In the genomic region with DNA sequence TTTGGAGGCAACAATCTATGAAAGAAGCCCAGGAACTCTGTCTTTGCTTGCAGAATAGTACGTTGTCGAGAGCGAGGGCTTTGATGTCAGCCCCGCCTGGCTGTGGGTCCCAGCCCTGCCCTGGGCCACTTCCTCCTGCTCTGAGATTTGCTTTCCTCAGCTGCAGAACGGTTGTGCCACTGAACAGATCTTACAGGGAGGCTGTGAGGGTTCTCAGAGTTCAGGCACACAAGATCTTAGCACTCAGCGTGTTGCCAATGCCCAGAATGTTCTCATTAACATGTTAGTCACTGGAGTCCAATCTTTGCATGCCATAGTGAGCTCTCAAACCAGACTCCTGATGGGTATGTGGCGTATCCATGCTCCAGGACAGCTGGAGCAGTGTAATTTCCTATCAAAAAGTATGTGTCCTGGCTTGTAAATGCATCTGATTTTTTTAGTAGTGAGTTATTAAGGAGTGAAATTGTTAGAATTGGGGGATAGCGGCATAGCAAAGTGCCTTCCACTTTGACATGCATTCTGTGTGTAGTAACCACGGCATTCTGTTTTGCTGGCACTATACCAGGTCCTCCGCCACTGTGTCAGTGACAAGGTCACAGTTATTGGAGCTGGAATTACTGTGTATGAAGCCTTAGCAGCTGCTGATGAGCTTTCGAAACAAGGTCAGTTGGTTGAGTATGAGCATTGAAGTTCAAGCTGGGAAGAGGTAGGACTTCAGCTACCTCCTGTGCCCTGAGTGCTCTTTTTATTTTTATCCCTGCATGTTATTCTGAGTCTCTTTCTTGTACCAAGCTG, we compare ENCODE assay signal across 8 cellular contexts. TPM values are rescaled to one million over a fixed set of nuclear protein-coding genes. Genes with fewer than 3 reads are reported as not detected.
A peak's percentile ranks its signal among the peaks of the same experiment; 100 is the strongest.
DNase-seq lines count a peak whose midpoint lies in the region; ATAC-seq and TF ChIP-seq lines count a peak whose summit lies in the region.

No MANE protein-coding gene starts in this region.

- H3K36me3 ChIP-seq in tibial artery, result no peaks in the 10 kb centered on the region

- H3K27me3 ChIP-seq in right cardiac atrium (ENCODE audit: control insufficient read depth, insufficient read depth) (no peaks in the 10 kb centered on the region), tibial artery (no peaks in the 10 kb centered on the region)

- H3K27ac Mint-ChIP-seq in HFFc6, result no peak overlapping the region
- no peak overlapping the region for H3K27ac Mint-ChIP-seq in activated naive CD4-positive, alpha-beta T cell treated with anti-CD3 and anti-CD28 coated beads for 36 hours

- H3K4me1 Mint-ChIP-seq in HFFc6 (ENCODE audit: low read depth), result peaks cover 26% of the 10 kb centered on the region
- peaks cover 37% of the 10 kb centered on the region for H3K4me1 Mint-ChIP-seq in activated naive CD4-positive, alpha-beta T cell treated with anti-CD3 and anti-CD28 coated beads for 36 hours (ENCODE audit: low read depth)

- 19% methylated on average over 11 of the region's 11 CpGs for WGBS in right cardiac atrium

- no peak for TF ChIP-seq CTCF in AG09309 (IDR thresholded peaks at IDR 0.05; ENCODE audit: control insufficient read depth, insufficient read depth, low read depth, low read length, missing control alignments)
- TF ChIP-seq CTCF in HFFc6 (IDR thresholded peaks at IDR 0.05), result no peak
- TF ChIP-seq CTCF in tibial artery (IDR thresholded peaks at IDR 0.05), result no peak

- intact Hi-C loops in activated naive CD4-positive, alpha-beta T cell treated with anti-CD3 and anti-CD28 coated beads for 36 hours (cut with micrococcal nuclease), result loop anchor here (2.0 kb wide), 1 partner anchor 44 kb away; no protein-coding TSS in a partner anchor
- intact Hi-C loops in right cardiac atrium (cut with DNase I) (no loop called here), tibial artery (cut with DNase I; ENCODE audit: low total_unique reads) (no loop called here)

- H3K9me3 Mint-ChIP-seq in HFFc6, result no peaks in the 10 kb centered on the region
- no peaks in the 10 kb centered on the region for H3K9me3 Mint-ChIP-seq in activated naive CD4-positive, alpha-beta T cell treated with anti-CD3 and anti-CD28 coated beads for 36 hours

- no peak overlapping the region; the same call in 1 of the 2 replicates for H3K4me3 Mint-ChIP-seq in HFFc6
- H3K4me3 Mint-ChIP-seq in activated naive CD4-positive, alpha-beta T cell treated with anti-CD3 and anti-CD28 coated beads for 36 hours, result peak overlapping the region; percentile 39

- peaks cover 22% of the 10 kb centered on the region for H3K27me3 Mint-ChIP-seq in HFFc6 (ENCODE audit: insufficient read depth)
- H3K27me3 Mint-ChIP-seq in activated naive CD4-positive, alpha-beta T cell treated with anti-CD3 and anti-CD28 coated beads for 36 hours (ENCODE audit: low read depth), result no peaks in the 10 kb centered on the region

- H3K27ac ChIP-seq in right cardiac atrium (ENCODE audit: low read length) (peak overlapping the region; percentile 30), tibial artery (no peak overlapping the region)

- no peaks in the 10 kb centered on the region for H3K36me3 Mint-ChIP-seq in HFFc6 (ENCODE audit: low read depth)
- no peaks in the 10 kb centered on the region for H3K36me3 Mint-ChIP-seq in activated naive CD4-positive, alpha-beta T cell treated with anti-CD3 and anti-CD28 coated beads for 36 hours (ENCODE audit: low read depth)

- no peak overlapping the region for H3K4me3 ChIP-seq in AG09309 (ENCODE audit: control insufficient read depth, low read depth, low read length)
- no peak overlapping the region for H3K4me3 ChIP-seq in right cardiac atrium (ENCODE audit: low read length)
- H3K4me3 ChIP-seq in tibial artery, result no peak overlapping the region

- peak; percentile 44 to 56 for ATAC-seq in right cardiac atrium
- ATAC-seq in GM18867 (IDR thresholded peaks at IDR 0.05; ENCODE audit: unreplicated experiment), result no peak

- H3K9me3 ChIP-seq in right cardiac atrium (ENCODE audit: control insufficient read depth, low read length), result no peaks in the 10 kb centered on the region
- no peaks in the 10 kb centered on the region for H3K9me3 ChIP-seq in tibial artery

- peak; percentile 35 for DNase-seq in AG09309 (ENCODE audit: low read depth)
- peak; percentile 26 for DNase-seq in HFFc6
- peak; percentile 59 for DNase-seq in activated naive CD4-positive, alpha-beta T cell treated with anti-CD3 and anti-CD28 coated beads for 36 hours
- no peak for DNase-seq in right cardiac atrium
- no peak for DNase-seq in mucosa of gallbladder (ENCODE audit: low spot score)
- DNase-seq in cerebellar nuclear complex (lab: John Stamatoyannopoulos, UW), result no peak
- no peak for DNase-seq in tibial artery

- H3K4me1 ChIP-seq in right cardiac atrium (ENCODE audit: control insufficient read depth, insufficient read depth, low read length) (peaks cover 4% of the 10 kb centered on the region), tibial artery (peaks cover 0 to 31% (median 2%) of the 10 kb centered on the region in 4 donors)

- CTCF ChIA-PET in activated naive CD4-positive, alpha-beta T cell treated with anti-CD3 and anti-CD28 coated beads for 36 hours (lab: Charles Lee), result interaction anchor here (0.8 to 1.8 kb wide), 4 partner anchors 10 to 46 kb away, joined by 3 to 15 read pairs (median 4); partner anchors contain the start of gene FLNA

RNA-seq across cellular contexts. Expression of gene TKTL1, which starts 31.6 kb away (rescaled TPM):
- total RNA-seq in HFFc6 (2021; fragmentation: NEBNext Ultra II Directional; extraction: Animal tissue kit (Norgen Biotek cat#: 25700)), result not detected
- total RNA-seq in activated naive CD4-positive, alpha-beta T cell treated with anti-CD3 and anti-CD28 coated beads for 36 hours, result not detected
- total RNA-seq in right cardiac atrium (10 to 100 TPM in 1 of 4 donors, 1 to 10 TPM in 3; 5.5 to 11.9 (median 9.1) TPM), mucosa of gallbladder (not detected)
- 6.0 TPM for polyA plus RNA-seq in right cardiac atrium

RNA-seq across cellular contexts. Expression of gene TEX28, which starts 32.3 kb away (rescaled TPM):
- total RNA-seq in HFFc6 (2021; fragmentation: NEBNext Ultra II Directional; extraction: Animal tissue kit (Norgen Biotek cat#: 25700)), result not detected
- not detected for total RNA-seq in activated naive CD4-positive, alpha-beta T cell treated with anti-CD3 and anti-CD28 coated beads for 36 hours
- total RNA-seq in right cardiac atrium (not detected), mucosa of gallbladder (not detected)
- not detected for polyA plus RNA-seq in right cardiac atrium

RNA-seq across cellular contexts. Expression of gene FLNA, which starts 47.2 kb away (rescaled TPM):
- 1,000 to 10,000 TPM; 2,260 to 2,886 (median 2,666) TPM for total RNA-seq in HFFc6 (2021; fragmentation: NEBNext Ultra II Directional; extraction: Animal tissue kit (Norgen Biotek cat#: 25700))
- total RNA-seq in activated naive CD4-positive, alpha-beta T cell treated with anti-CD3 and anti-CD28 coated beads for 36 hours, result 100 to 1,000 TPM; 398 to 404 TPM
- total RNA-seq in right cardiac atrium (100 to 1,000 TPM; 262 to 363 (median 298) TPM), mucosa of gallbladder (2,367 TPM)
- polyA plus RNA-seq in right cardiac atrium, result 271 TPM

RNA-seq across cellular contexts. Expression of gene EMD, which starts 51.9 kb away (rescaled TPM):
- total RNA-seq in HFFc6 (2021; fragmentation: NEBNext Ultra II Directional; extraction: Animal tissue kit (Norgen Biotek cat#: 25700)), result 100 to 1,000 TPM in 4 of 6 experiments, 10 to 100 TPM in 2; 84.8 to 119 (median 108) TPM
- total RNA-seq in activated naive CD4-positive, alpha-beta T cell treated with anti-CD3 and anti-CD28 coated beads for 36 hours, result 10 to 100 TPM; 62.7 to 70.0 TPM
- total RNA-seq in right cardiac atrium (10 to 100 TPM; 58.5 to 72.9 (median 60.0) TPM), mucosa of gallbladder (62.6 TPM)
- polyA plus RNA-seq in right cardiac atrium, result 86.1 TPM

Comparison
In these comparisons a context has a peak if more than half of its experiments do, and no peak if none do; other contexts are left out.
1. DNase-seq: peak in AG09309 (single experiment), HFFc6 (single experiment) and activated naive CD4-positive, alpha-beta T cell treated with anti-CD3 and anti-CD28 coated beads for 36 hours (single experiment); none in right cardiac atrium (0 of 3), mucosa of gallbladder (single experiment), cerebellar nuclear complex (0 of 2) and tibial artery (0 of 2).